Comparison of ENCODE assay signal across 20 cellular contexts in genomic region chr12:110725267-110725666, GRCh38. TPM values are rescaled to one million over a fixed set of nuclear protein-coding genes. Genes with fewer than 3 reads are reported as not detected.
DNase-seq lines count a peak whose midpoint lies in the region; ATAC-seq and TF ChIP-seq lines count a peak whose summit lies in the region.
"Had no signal": no experiment of that assay in that cellular context is flagged by ENCODE, and none has a peak within 500 bp of the region (broad histone marks: within the 10 kb centered on the region; RNA-seq: fewer than 3 reads in every experiment).

No MANE protein-coding gene starts in this region.

- H4K20me1 ChIP-seq in SK-N-SH (ENCODE audit: insufficient read depth) = peaks cover 29% of the 10 kb centered on the region

- no peaks in the 10 kb centered on the region for H3K27me3 Mint-ChIP-seq in CD4-positive, alpha-beta T cell
- no peaks in the 10 kb centered on the region for H3K27me3 Mint-ChIP-seq in activated T-helper 17 cell treated with anti-CD3 and anti-CD28 coated beads, Interleukin-2, amount 50 U/mL, for 72 hours
- H3K27me3 Mint-ChIP-seq in memory B cell = no peaks in the 10 kb centered on the region
- no peaks in the 10 kb centered on the region for H3K27me3 Mint-ChIP-seq in MCF 10A (ENCODE audit: insufficient read depth, unreplicated experiment)

- no peak overlapping the region for H3K9ac ChIP-seq in SK-N-SH

- 88% methylated on average over 4 of the region's 4 CpGs for WGBS in SK-N-SH (ENCODE audit: low lambda C conversion rate)

- H3K9me2 ChIP-seq in SK-N-SH = no peaks in the 10 kb centered on the region

- DNase-seq in SK-N-SH (no peak), memory B cell (ENCODE audit: low spot score in 2 of 2) (no peak), NCI-H2227 (lab: John Stamatoyannopoulos, UW; ENCODE audit: unreplicated experiment) (no peak), MCF 10A (ENCODE audit: unreplicated experiment) (no peak)
- DNase-seq in CD4-positive, alpha-beta T cell = no peak
- DNase-seq: activated CD4-positive, CD25-positive, alpha-beta regulatory T cell; activated naive CD4-positive, alpha-beta T cell treated with anti-CD3 and anti-CD28 coated beads, Interleukin-2, amount 50 U/mL, for 16 hours; EL; left lung; midbrain; NCI-H1105; stimulated activated CD4-positive, alpha-beta T cell treated with anti-CD3 and anti-CD28 coated beads, Interleukin-4, amount 100 ng/mL, for 1 hour; stomach; transverse colon had no signal

- no peak overlapping the region for H3K4me2 ChIP-seq in SK-N-SH
- H3K4me2 ChIP-seq: smooth muscle cell had no signal

- peaks cover 64% of the 10 kb centered on the region for H3K79me2 ChIP-seq in SK-N-SH (ENCODE audit: insufficient read depth)

- TF ChIP-seq RAD21 in SK-N-SH (IDR thresholded peaks at IDR 0.05; ENCODE audit: low read length) = no peak

- H3K9me3 Mint-ChIP-seq in CD4-positive, alpha-beta T cell = no peaks in the 10 kb centered on the region
- no peaks in the 10 kb centered on the region for H3K9me3 Mint-ChIP-seq in activated T-helper 17 cell treated with anti-CD3 and anti-CD28 coated beads, Interleukin-2, amount 50 U/mL, for 72 hours
- H3K9me3 Mint-ChIP-seq in memory B cell (no peaks in the 10 kb centered on the region), MCF 10A (ENCODE audit: unreplicated experiment) (no peaks in the 10 kb centered on the region)

- ATAC-seq in SK-N-SH treated with all-trans-retinoic acid at 6 μM for 48 hours = no peak
- no peak for ATAC-seq in CD4-positive, alpha-beta T cell (ENCODE audit: poor library complexity)
- ATAC-seq in activated T-helper 17 cell treated with anti-CD3 and anti-CD28 coated beads, Interleukin-2, amount 50 U/mL, for 72 hours (replicated peaks) = no peak
- no peak for ATAC-seq in memory B cell (ENCODE audit: low read depth)
- no peak for ATAC-seq in HG02938 (IDR thresholded peaks at IDR 0.05; ENCODE audit: unreplicated experiment)
- ATAC-seq: left lung, Panc1 had no signal

- no peak for TF ChIP-seq EP300 in SK-N-SH (IDR thresholded peaks at IDR 0.05; ENCODE audit: borderline replicate concordance in 1 of 2, low read depth in 1 of 2, low read length in 1 of 2)

- TF ChIP-seq CTCF in SK-N-SH (IDR thresholded peaks at IDR 0.05) = no peak
- no peak for TF ChIP-seq CTCF in CD4-positive, alpha-beta T cell (IDR thresholded peaks at IDR 0.05)
- no peak for TF ChIP-seq CTCF in MCF 10A (IDR thresholded peaks at IDR 0.05; ENCODE audit: unreplicated experiment)

- POLR2A ChIA-PET in SK-N-SH (lab: Yijun Ruan, JAX) = no interaction called here
- POLR2A ChIA-PET in CD4-positive, alpha-beta T cell (lab: Charles Lee) = no interaction called here
- POLR2A ChIA-PET in MCF 10A (lab: Yijun Ruan, JAX) = no interaction called here

- no peaks in the 10 kb centered on the region; a peak in 1 of 4 replicates for H3K4me1 ChIP-seq in SK-N-SH (ENCODE audit: control insufficient read depth in 1 of 2, insufficient read depth in 2 of 2, low read depth in 1 of 2, low read length in 1 of 2)
- H3K4me1 ChIP-seq: left lung had no signal

- CTCF ChIA-PET in SK-N-SH (lab: Yijun Ruan, JAX) = no interaction called here
- CTCF ChIA-PET in CD4-positive, alpha-beta T cell (lab: Charles Lee) = no interaction called here
- CTCF ChIA-PET in MCF 10A (lab: Yijun Ruan, JAX) = no interaction called here

- no peak overlapping the region for H2AFZ ChIP-seq in SK-N-SH (ENCODE audit: low read depth)

- no peaks in the 10 kb centered on the region for H3K9me3 ChIP-seq in SK-N-SH
- H3K9me3 ChIP-seq in CD4-positive, alpha-beta T cell (ENCODE audit: control insufficient read depth, low read length) = no peaks in the 10 kb centered on the region
- H3K9me3 ChIP-seq: left lung, stomach, transverse colon had no signal

- H3K27ac Mint-ChIP-seq in CD4-positive, alpha-beta T cell = peak overlapping the region; percentile 19
- H3K27ac Mint-ChIP-seq in activated T-helper 17 cell treated with anti-CD3 and anti-CD28 coated beads, Interleukin-2, amount 50 U/mL, for 72 hours = peak overlapping the region; percentile 45
- H3K27ac Mint-ChIP-seq in memory B cell = peak overlapping the region; percentile 97
- H3K27ac Mint-ChIP-seq in MCF 10A (ENCODE audit: low read depth, unreplicated experiment) = no peak overlapping the region

- H3K4me3 ChIP-seq in SK-N-SH (ENCODE audit: low read depth in 2 of 2, low read length in 1 of 2) = no peak overlapping the region
- H3K4me3 ChIP-seq: left lung, smooth muscle cell, stomach, transverse colon had no signal

- no TSS peak for BruUV-seq in MCF 10A (replicated peaks; lab: Mats Ljungman, UMichigan)

- H3F3A ChIP-seq in SK-N-SH (replicated peaks; ENCODE audit: insufficient read depth) = no peaks in the 10 kb centered on the region

- H3K4me3 Mint-ChIP-seq in CD4-positive, alpha-beta T cell = no peak overlapping the region
- H3K4me3 Mint-ChIP-seq in activated T-helper 17 cell treated with anti-CD3 and anti-CD28 coated beads, Interleukin-2, amount 50 U/mL, for 72 hours = no peak overlapping the region
- no peak overlapping the region for H3K4me3 Mint-ChIP-seq in memory B cell
- H3K4me3 Mint-ChIP-seq in MCF 10A (ENCODE audit: unreplicated experiment) = no peak overlapping the region

- no peaks in the 10 kb centered on the region for H3K27me3 ChIP-seq in SK-N-SH (ENCODE audit: insufficient read depth)
- no peaks in the 10 kb centered on the region for H3K27me3 ChIP-seq in CD4-positive, alpha-beta T cell (ENCODE audit: control insufficient read depth, insufficient read depth, low read length)
- H3K27me3 ChIP-seq: left lung, stomach, transverse colon had no signal

- H3K4me1 Mint-ChIP-seq in CD4-positive, alpha-beta T cell (ENCODE audit: low read depth) = peaks cover 28% of the 10 kb centered on the region
- H3K4me1 Mint-ChIP-seq in activated T-helper 17 cell treated with anti-CD3 and anti-CD28 coated beads, Interleukin-2, amount 50 U/mL, for 72 hours = peaks cover 26% of the 10 kb centered on the region
- peaks cover 24% of the 10 kb centered on the region for H3K4me1 Mint-ChIP-seq in memory B cell
- H3K4me1 Mint-ChIP-seq in MCF 10A (ENCODE audit: insufficient read depth, unreplicated experiment) = no peaks in the 10 kb centered on the region

- peaks cover 97% of the 10 kb centered on the region for H3K36me3 Mint-ChIP-seq in CD4-positive, alpha-beta T cell (ENCODE audit: low read depth)
- H3K36me3 Mint-ChIP-seq in activated T-helper 17 cell treated with anti-CD3 and anti-CD28 coated beads, Interleukin-2, amount 50 U/mL, for 72 hours (ENCODE audit: low read depth) = peaks cover 100% of the 10 kb centered on the region
- H3K36me3 Mint-ChIP-seq in memory B cell (peaks cover 41% of the 10 kb centered on the region), MCF 10A (ENCODE audit: insufficient read depth, unreplicated experiment) (peaks cover 96% of the 10 kb centered on the region)

- intact Hi-C loops in CD4-positive, alpha-beta T cell (cut with DNase I, micrococcal nuclease) = no loop called here
- intact Hi-C loops in MCF 10A (cut with micrococcal nuclease) = no loop called here

- H3K27ac ChIP-seq in SK-N-SH (ENCODE audit: low read depth in 2 of 2, low read length in 1 of 2) = no peak overlapping the region
- no peak overlapping the region for H3K27ac ChIP-seq in CD4-positive, alpha-beta T cell (ENCODE audit: low read depth, low read length)
- H3K27ac ChIP-seq: 22Rv1, left lung, stomach, transverse colon had no signal

- H3K36me3 ChIP-seq in SK-N-SH (replicated peaks in 1 of 2; ENCODE audit: control insufficient read depth in 1 of 2, insufficient read depth in 2 of 2, low read length in 1 of 2) = peaks cover 70 to 74% of the 10 kb centered on the region in 2 experiments

TF ChIP-seq in SK-N-SH, 30 proteins besides CTCF, POLR2A, EP300 and RAD21:
- TF ChIP-seq CHD2 (IDR thresholded peaks at IDR 0.05; ENCODE audit: low read length, partially characterized antibody) = peak; percentile 26
- no peak for TF ChIP-seq NFIC (IDR thresholded peaks at IDR 0.05; ENCODE audit: borderline replicate concordance)

TF ChIP-seq in SK-N-SH treated with all-trans-retinoic acid at 6 μM for 48 hours, 23 proteins besides CTCF, POLR2A, EP300 and RAD21:
- TF ChIP-seq SNAI2 (CRISPR knock-in tag; IDR thresholded peaks at IDR 0.05) (no peak), TOX (CRISPR knock-in tag; IDR thresholded peaks at IDR 0.05; ENCODE audit: borderline replicate concordance) (no peak), ISL1 (CRISPR knock-in tag; IDR thresholded peaks at IDR 0.05) (no peak), TCF4 (CRISPR knock-in tag; IDR thresholded peaks at IDR 0.05; ENCODE audit: borderline replicate concordance) (no peak), ZC3H10 (CRISPR knock-in tag; IDR thresholded peaks at IDR 0.05) (no peak), ZFP30 (CRISPR knock-in tag; IDR thresholded peaks at IDR 0.05) (no peak), ESRRG (CRISPR knock-in tag; IDR thresholded peaks at IDR 0.05) (no peak), CREB5 (CRISPR knock-in tag; IDR thresholded peaks at IDR 0.05; ENCODE audit: low read depth) (no peak), PPARA (CRISPR knock-in tag; IDR thresholded peaks at IDR 0.05; ENCODE audit: borderline replicate concordance) (no peak), ZFP3 (CRISPR knock-in tag; IDR thresholded peaks at IDR 0.05) (no peak)
TF ChIP-seq in SK-N-SH treated with all-trans-retinoic acid at 6 μM for 48 hours: peak in this region for 0.

RNA-seq across cellular contexts. Expression of gene PPP1CC, which starts 17.4 kb away (rescaled TPM):
- polyA plus RNA-seq in SK-N-SH (2012; rRNA removed) = 62.0 and 74.3 TPM in 2 replicates
- polyA plus RNA-seq in SK-N-SH (2012; cell fraction: cytosol; rRNA removed) = 90.5 and 111 TPM in 2 replicates
- 34.3 and 68.3 TPM in 2 replicates for polyA plus RNA-seq in SK-N-SH (2012; cell fraction: nucleus; rRNA removed)
- 100 to 1,000 TPM; 146 to 150 TPM for total RNA-seq in CD4-positive, alpha-beta T cell
- total RNA-seq in activated T-helper 17 cell treated with anti-CD3 and anti-CD28 coated beads, Interleukin-2, amount 50 U/mL, for 72 hours = 100 to 1,000 TPM; 185 to 259 TPM
- total RNA-seq in MCF 10A (2022) = 79.4 and 94.6 TPM in 2 replicates

RNA-seq across cellular contexts. Expression of gene HVCN1, which starts 36.4 kb away (rescaled TPM):
- polyA plus RNA-seq in SK-N-SH (2012; rRNA removed) = 0.03 TPM in 2 replicates
- 0.03 and 0.10 TPM in 2 replicates for polyA plus RNA-seq in SK-N-SH (2012; cell fraction: cytosol; rRNA removed)
- 0.09 TPM in 1 of 2 replicates, not detected in the other for polyA plus RNA-seq in SK-N-SH (2012; cell fraction: nucleus; rRNA removed)
- total RNA-seq in CD4-positive, alpha-beta T cell = 1 to 10 TPM; 3.9 to 4.1 TPM
- 1 to 10 TPM in 1 of 2 donors, under 1 TPM in 1; 0.71 to 1.7 TPM for total RNA-seq in activated T-helper 17 cell treated with anti-CD3 and anti-CD28 coated beads, Interleukin-2, amount 50 U/mL, for 72 hours
- not detected in 2 replicates for total RNA-seq in MCF 10A (2022)
